10 cellular contexts compared by ENCODE assay signal in the genomic region with DNA sequence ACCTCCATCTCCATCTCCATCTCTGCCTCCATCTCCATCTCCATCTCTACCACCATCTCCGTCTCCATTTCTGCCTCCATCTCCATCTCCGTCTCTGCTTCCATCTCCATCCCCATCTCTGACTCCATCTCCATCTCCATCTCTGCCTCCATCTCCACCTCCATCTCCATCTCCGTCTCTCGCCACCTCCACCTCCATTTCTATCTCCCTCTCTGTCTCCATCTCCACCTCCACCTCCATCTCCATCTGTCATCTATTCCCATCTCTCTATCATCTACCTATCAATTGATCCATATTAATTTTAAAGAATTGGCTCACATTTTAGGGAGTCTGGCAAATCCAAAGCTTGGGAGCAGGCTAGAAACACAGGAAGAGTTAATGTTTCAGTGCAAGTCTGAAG. TPM values are rescaled to one million over a fixed set of nuclear protein-coding genes. Genes with fewer than 3 reads are reported as not detected.
"Had no signal": no experiment of that assay in that cellular context is flagged by ENCODE, and none has a peak within 500 bp of the region (broad histone marks: within the 10 kb centered on the region; RNA-seq: fewer than 3 reads in every experiment).

No MANE protein-coding gene starts in this region.

- FAIRE-seq: H54, HepG2 had no signal

- H3K4me3 ChIP-seq: GM23248 had no signal

- H3K27ac ChIP-seq: GM23248, HL-60 had no signal

- H3K9ac ChIP-seq: GM23248 had no signal

- H2AFZ ChIP-seq: GM23248 had no signal

- DNase-seq: GM23248, GOT3, H9, HCEC 1CT, HFFc6, KG1 had no signal

RNA-seq across cellular contexts. Expression of a gene that starts 39.6 kb away (rescaled TPM):
- total RNA-seq: HepG2, HFFc6 had no signal
- polyA plus RNA-seq: HepG2, IgD-negative memory B cell had no signal
